ENCODE assay signal across 1 cellular context in the genomic region with DNA sequence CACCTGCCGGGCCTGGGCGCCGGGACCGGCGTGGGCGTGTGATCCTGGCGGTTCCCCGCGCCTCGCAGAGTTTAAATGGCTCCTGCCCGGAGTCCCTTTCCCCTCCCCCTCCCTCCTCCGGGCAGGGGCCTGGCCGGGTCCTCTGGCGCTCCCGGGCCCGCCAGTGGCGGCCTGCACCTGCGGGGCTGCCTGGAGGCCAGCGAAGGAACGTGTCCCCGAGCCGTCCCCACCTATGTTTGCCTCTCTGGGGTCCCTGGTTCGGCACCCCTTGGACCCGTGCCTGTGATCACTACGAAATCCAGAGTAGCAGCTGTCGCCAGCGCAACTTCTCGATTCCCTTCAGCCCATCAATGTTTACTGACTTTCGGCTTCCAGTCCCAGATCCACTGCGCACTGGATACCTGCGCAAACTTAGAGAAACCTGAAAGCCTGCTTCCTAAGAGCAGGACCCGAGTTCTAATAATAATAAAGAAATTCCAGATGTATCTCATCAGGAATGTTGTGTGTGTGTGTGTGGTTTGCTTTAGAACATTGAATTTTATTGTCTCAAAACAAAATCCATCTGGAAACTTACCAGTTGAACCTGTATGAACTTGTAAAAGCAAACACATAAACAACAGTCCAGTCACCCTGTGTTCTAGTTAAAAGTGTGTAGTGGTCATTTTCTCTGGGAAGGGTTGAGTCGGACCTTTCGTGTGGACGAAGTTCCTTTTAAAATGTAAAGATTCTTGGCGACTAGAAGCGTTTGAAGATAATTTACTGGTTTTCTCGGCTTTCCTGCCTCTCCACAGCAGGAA.
TF ChIP-seq lines count a peak whose summit lies in the region.

No MANE protein-coding gene starts in this region.

TF ChIP-seq in IMR-90, 13 proteins besides CTCF, POLR2A, EP300 and RAD21:
- TF ChIP-seq MXI1 (IDR thresholded peaks at IDR 0.05; ENCODE audit: borderline replicate concordance, low read depth, low read length) = no peak
- no peak for TF ChIP-seq FOS (IDR thresholded peaks at IDR 0.05; ENCODE audit: low read depth, low read length)
- TF ChIP-seq MAFK (IDR thresholded peaks at IDR 0.05; ENCODE audit: low read depth, low read length) = no peak
- TF ChIP-seq CHD1 (IDR thresholded peaks at IDR 0.05; ENCODE audit: low read depth, low read length) = no peak
- no peak for TF ChIP-seq RCOR1 (IDR thresholded peaks at IDR 0.05; ENCODE audit: insufficient replicate concordance, low read length)
- no peak for TF ChIP-seq SMC3 (IDR thresholded peaks at IDR 0.05; ENCODE audit: low read depth, low read length)
- TF ChIP-seq, protein P1, sequence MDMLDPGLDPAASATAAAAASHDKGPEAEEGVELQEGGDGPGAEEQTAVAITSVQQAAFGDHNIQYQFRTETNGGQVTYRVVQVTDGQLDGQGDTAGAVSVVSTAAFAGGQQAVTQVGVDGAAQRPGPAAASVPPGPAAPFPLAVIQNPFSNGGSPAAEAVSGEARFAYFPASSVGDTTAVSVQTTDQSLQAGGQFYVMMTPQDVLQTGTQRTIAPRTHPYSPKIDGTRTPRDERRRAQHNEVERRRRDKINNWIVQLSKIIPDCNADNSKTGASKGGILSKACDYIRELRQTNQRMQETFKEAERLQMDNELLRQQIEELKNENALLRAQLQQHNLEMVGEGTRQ (IDR thresholded peaks at IDR 0.05; ENCODE audit: low read depth, low read length) = no peak
- no peak for TF ChIP-seq RFX5 (IDR thresholded peaks at IDR 0.05; ENCODE audit: low read depth, low read length)
- no peak for TF ChIP-seq CEBPB (IDR thresholded peaks at IDR 0.05; ENCODE audit: low read depth, low read length)
- TF ChIP-seq, protein P2, sequence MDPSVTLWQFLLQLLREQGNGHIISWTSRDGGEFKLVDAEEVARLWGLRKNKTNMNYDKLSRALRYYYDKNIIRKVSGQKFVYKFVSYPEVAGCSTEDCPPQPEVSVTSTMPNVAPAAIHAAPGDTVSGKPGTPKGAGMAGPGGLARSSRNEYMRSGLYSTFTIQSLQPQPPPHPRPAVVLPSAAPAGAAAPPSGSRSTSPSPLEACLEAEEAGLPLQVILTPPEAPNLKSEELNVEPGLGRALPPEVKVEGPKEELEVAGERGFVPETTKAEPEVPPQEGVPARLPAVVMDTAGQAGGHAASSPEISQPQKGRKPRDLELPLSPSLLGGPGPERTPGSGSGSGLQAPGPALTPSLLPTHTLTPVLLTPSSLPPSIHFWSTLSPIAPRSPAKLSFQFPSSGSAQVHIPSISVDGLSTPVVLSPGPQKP (IDR thresholded peaks at IDR 0.05; ENCODE audit: borderline replicate concordance, low read depth, low read length) = no peak
- no peak for TF ChIP-seq NFE2L2 (IDR thresholded peaks at IDR 0.05; ENCODE audit: low read depth, low read length)
- TF ChIP-seq MAZ (IDR thresholded peaks at IDR 0.05; ENCODE audit: borderline replicate concordance, low read depth, low read length) = no peak
- TF ChIP-seq BHLHE40 (IDR thresholded peaks at IDR 0.05; ENCODE audit: low read depth, low read length) = no peak
